ENCODE assay signal across 8 cellular contexts in the genomic region with DNA sequence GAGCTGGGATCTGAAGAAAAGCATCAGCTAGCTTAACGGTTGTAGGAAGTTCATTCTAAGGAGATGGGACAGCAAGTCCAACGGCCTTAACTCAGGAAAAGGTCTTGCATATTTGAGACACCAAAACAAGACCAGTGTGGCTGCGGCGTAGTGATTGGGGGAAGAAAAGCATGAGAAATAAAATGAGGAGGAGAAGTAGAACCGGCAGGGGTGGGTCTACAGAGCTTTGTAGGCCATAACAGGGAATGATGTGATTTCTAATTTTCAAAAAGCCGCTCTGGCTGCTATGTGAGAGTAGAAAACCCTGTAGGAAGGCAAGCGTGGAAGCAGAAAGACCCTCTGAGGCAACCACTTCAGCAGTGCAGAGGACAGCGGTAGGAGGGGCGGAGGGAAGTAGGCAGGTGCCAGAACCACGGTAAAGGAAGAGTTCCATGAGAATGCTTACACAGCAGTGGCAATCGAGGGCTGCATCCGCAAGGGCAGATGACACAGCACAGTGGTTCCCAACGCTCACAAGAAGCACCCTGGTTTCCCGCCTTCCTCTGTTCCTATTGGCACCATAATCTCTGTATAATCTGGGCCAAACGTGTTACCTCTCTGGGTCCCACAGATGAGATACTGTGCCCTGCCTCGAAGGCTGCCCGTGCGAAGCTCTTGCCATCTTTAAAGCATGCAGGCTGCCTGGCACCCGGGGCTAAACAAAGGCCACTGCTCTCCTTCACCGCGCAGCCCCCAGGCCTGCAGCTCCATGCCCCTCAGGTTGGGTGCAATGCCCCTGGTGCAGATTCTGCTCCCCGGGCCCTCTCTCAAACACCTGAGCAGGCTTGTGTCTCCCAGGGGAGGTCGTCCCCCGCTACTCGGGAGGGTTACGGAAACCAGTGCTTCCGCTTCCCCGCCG. TPM values are rescaled to one million over a fixed set of nuclear protein-coding genes. Genes with fewer than 3 reads are reported as not detected.
DNase-seq lines count a peak whose midpoint lies in the region; ATAC-seq lines count a peak whose summit lies in the region.

No MANE protein-coding gene starts in this region.

- H3K4me3 ChIP-seq in right cardiac atrium (ENCODE audit: low read length) = peak overlapping the region; percentile 63

- H3K4me1 Mint-ChIP-seq in activated naive CD4-positive, alpha-beta T cell treated with anti-CD3 and anti-CD28 coated beads, Interleukin-2, amount 50 U/mL, for 24 hours = peaks cover 37% of the 10 kb centered on the region

- DNase-seq in DMS153 treated with DMSO at 0.1 percent for 48 hours (lab: John Stamatoyannopoulos, UW; ENCODE audit: unreplicated experiment) (peak; percentile 18), NCI-H2227 treated with DMSO at 0.1 percent for 48 hours (lab: John Stamatoyannopoulos, UW) (peak; percentile 47), right cardiac atrium (peak in 1 of 3 donors; percentile 64), sciatic nerve (ENCODE audit: low spot score) (peak; percentile 77), foreskin melanocyte (no peak), cortex of kidney (lab: John Stamatoyannopoulos, UW) (no peak)

- H3K27me3 ChIP-seq in right cardiac atrium (ENCODE audit: control insufficient read depth, insufficient read depth) = no peaks in the 10 kb centered on the region

- H3K9me3 Mint-ChIP-seq in activated naive CD4-positive, alpha-beta T cell treated with anti-CD3 and anti-CD28 coated beads, Interleukin-2, amount 50 U/mL, for 24 hours = no peaks in the 10 kb centered on the region

- peak overlapping the region; percentile 83 for H3K4me3 Mint-ChIP-seq in activated naive CD4-positive, alpha-beta T cell treated with anti-CD3 and anti-CD28 coated beads, Interleukin-2, amount 50 U/mL, for 24 hours

- H3K27ac Mint-ChIP-seq in activated naive CD4-positive, alpha-beta T cell treated with anti-CD3 and anti-CD28 coated beads, Interleukin-2, amount 50 U/mL, for 24 hours = peak overlapping the region; percentile 87

- WGBS in right cardiac atrium = 13% methylated on average over 29 of the region's 29 CpGs

- no peaks in the 10 kb centered on the region for H3K27me3 Mint-ChIP-seq in activated naive CD4-positive, alpha-beta T cell treated with anti-CD3 and anti-CD28 coated beads, Interleukin-2, amount 50 U/mL, for 24 hours

- peaks cover 4% of the 10 kb centered on the region for H3K4me1 ChIP-seq in right cardiac atrium (ENCODE audit: control insufficient read depth, insufficient read depth, low read length)

- H3K27ac ChIP-seq in right cardiac atrium (ENCODE audit: low read length) = peak overlapping the region; percentile 87

- ATAC-seq in GM21737 (IDR thresholded peaks at IDR 0.05; ENCODE audit: unreplicated experiment) (peak; percentile 29), right cardiac atrium (peak in 1 of 2 donors; percentile 1), sciatic nerve (no peak)

- H3K36me3 Mint-ChIP-seq in activated naive CD4-positive, alpha-beta T cell treated with anti-CD3 and anti-CD28 coated beads, Interleukin-2, amount 50 U/mL, for 24 hours = peaks cover 10% of the 10 kb centered on the region

- intact Hi-C loops in right cardiac atrium (cut with DNase I) (loop anchor here in 2 of 4 donors (5.0 to 10.0 kb wide), 2 partner anchors 48 to 95 kb away; no protein-coding TSS in a partner anchor), sciatic nerve (cut with DNase I) (no loop called here)

- no peaks in the 10 kb centered on the region for H3K9me3 ChIP-seq in right cardiac atrium (ENCODE audit: control insufficient read depth, low read length)

RNA-seq across cellular contexts. Expression of gene ANKRD39, which starts 0.8 kb away (rescaled TPM):
- 10 to 100 TPM; 11.8 to 17.3 (median 14.1) TPM for total RNA-seq in right cardiac atrium
- polyA plus RNA-seq in right cardiac atrium = 23.3 TPM
- 15.9 TPM for total RNA-seq in sciatic nerve

RNA-seq across cellular contexts. Expression of gene SEMA4C, which starts 12.9 kb away (rescaled TPM):
- total RNA-seq in right cardiac atrium (10 to 100 TPM; 22.0 to 28.5 (median 24.5) TPM), sciatic nerve (136 TPM)
- 19.3 TPM for polyA plus RNA-seq in right cardiac atrium

RNA-seq across cellular contexts. Expression of gene ANKRD23, which starts 13.2 kb away (rescaled TPM):
- total RNA-seq in right cardiac atrium (10 to 100 TPM in 3 of 4 donors, 1 to 10 TPM in 1; 8.2 to 27.7 (median 17.3) TPM), sciatic nerve (8.3 TPM)
- polyA plus RNA-seq in right cardiac atrium = 27.0 TPM

RNA-seq across cellular contexts. Expression of gene CNNM3, which starts 41.0 kb away (rescaled TPM):
- total RNA-seq in right cardiac atrium (10 to 100 TPM in 3 of 4 donors, 1 to 10 TPM in 1; 8.6 to 14.5 (median 11.5) TPM), sciatic nerve (26.4 TPM)
- polyA plus RNA-seq in right cardiac atrium = 7.2 TPM

Comparison
In these comparisons a context has a peak if more than half of its experiments do, and no peak if none do; other contexts are left out.
1. DNase-seq: peak in DMS153 treated with DMSO at 0.1 percent for 48 hours (single experiment), NCI-H2227 treated with DMSO at 0.1 percent for 48 hours (single experiment) and sciatic nerve (single experiment); none in foreskin melanocyte (single experiment) and cortex of kidney (single experiment).